ENCODE assay signal across 8 cellular contexts in genomic region chr1:115838805-115839705, GRCh38. TPM values are rescaled to one million over a fixed set of nuclear protein-coding genes. Genes with fewer than 3 reads are reported as not detected.
DNase-seq lines count a peak whose midpoint lies in the region; ATAC-seq and TF ChIP-seq lines count a peak whose summit lies in the region.

No MANE protein-coding gene starts in this region.

- POLR2A ChIA-PET in WTC11 (lab: Charles Lee): interaction anchor here (1.0 to 1.4 kb wide), 2 partner anchors 139 to 181 kb away, joined by 4 to 5 read pairs; no protein-coding TSS in a partner anchor

- peaks cover 17% of the 10 kb centered on the region for H3K27me3 ChIP-seq in parathyroid adenoma (ENCODE audit: control insufficient read depth, insufficient read depth, low read length)

- H3K27me3 Mint-ChIP-seq in activated naive CD4-positive, alpha-beta T cell treated with anti-CD3 and anti-CD28 coated beads, Interleukin-2, amount 50 U/mL, for 24 hours: peaks cover 45% of the 10 kb centered on the region
- H3K27me3 Mint-ChIP-seq in WTC11 (ENCODE audit: low read depth): peaks cover 33% of the 10 kb centered on the region

- no peak overlapping the region for H3K27ac Mint-ChIP-seq in activated naive CD4-positive, alpha-beta T cell treated with anti-CD3 and anti-CD28 coated beads, Interleukin-2, amount 50 U/mL, for 24 hours
- H3K27ac Mint-ChIP-seq in WTC11: peak overlapping the region; percentile 77

- peak overlapping the region; percentile 63 for H3K4me3 Mint-ChIP-seq in activated naive CD4-positive, alpha-beta T cell treated with anti-CD3 and anti-CD28 coated beads, Interleukin-2, amount 50 U/mL, for 24 hours
- peak overlapping the region; percentile 84 for H3K4me3 Mint-ChIP-seq in WTC11

- no peaks in the 10 kb centered on the region for H3K4me1 ChIP-seq in parathyroid adenoma

- no peak overlapping the region for H2AFZ ChIP-seq in parathyroid adenoma

- TF ChIP-seq CTCF in WTC11 (IDR thresholded peaks at IDR 0.05) (no peak), parathyroid adenoma (IDR thresholded peaks at IDR 0.05) (no peak)

- peak overlapping the region; percentile 19 for H3K4me3 ChIP-seq in parathyroid adenoma (ENCODE audit: low read depth, low read length)

- H3K4me1 Mint-ChIP-seq in activated naive CD4-positive, alpha-beta T cell treated with anti-CD3 and anti-CD28 coated beads, Interleukin-2, amount 50 U/mL, for 24 hours: peaks cover 4% of the 10 kb centered on the region
- peaks cover 32% of the 10 kb centered on the region for H3K4me1 Mint-ChIP-seq in WTC11

- H3K79me2 ChIP-seq in parathyroid adenoma: no peaks in the 10 kb centered on the region

- ATAC-seq in WTC11: peak; percentile 74
- no peak for ATAC-seq in HG03045 (IDR thresholded peaks at IDR 0.05; ENCODE audit: unreplicated experiment)
- no peak for ATAC-seq in HG03135 (IDR thresholded peaks at IDR 0.05; ENCODE audit: unreplicated experiment)

- no peaks in the 10 kb centered on the region for H3K9me3 ChIP-seq in parathyroid adenoma (ENCODE audit: control insufficient read depth, low read length)

- no peak for DNase-seq in activated naive CD4-positive, alpha-beta T cell treated with anti-CD3 and anti-CD28 coated beads, Interleukin-2, amount 50 U/mL, for 16 hours
- DNase-seq in WTC11 (ENCODE audit: low spot score) (peak; percentile 81), glomerular visceral epithelial cell (ENCODE audit: extremely low spot score) (peak; percentile 34), HUDEP-2 (lab: John Stamatoyannopoulos, UW; ENCODE audit: unreplicated experiment in 76 of 76) (no peak)

- H3K36me3 Mint-ChIP-seq in activated naive CD4-positive, alpha-beta T cell treated with anti-CD3 and anti-CD28 coated beads, Interleukin-2, amount 50 U/mL, for 24 hours: no peaks in the 10 kb centered on the region
- H3K36me3 Mint-ChIP-seq in WTC11: no peaks in the 10 kb centered on the region

- H3K27ac ChIP-seq in parathyroid adenoma: no peak overlapping the region

- CTCF ChIA-PET in WTC11 (lab: Charles Lee): interaction anchor here (0.9 to 1.8 kb wide), 6 partner anchors 137 to 660 kb away, joined by 3 to 8 read pairs (median 4); partner anchors contain the start of gene SLC22A15

- no peak overlapping the region for H3K9ac ChIP-seq in parathyroid adenoma

- H3K9me3 Mint-ChIP-seq in activated naive CD4-positive, alpha-beta T cell treated with anti-CD3 and anti-CD28 coated beads, Interleukin-2, amount 50 U/mL, for 24 hours: no peaks in the 10 kb centered on the region
- peaks cover 2% of the 10 kb centered on the region for H3K9me3 Mint-ChIP-seq in WTC11

- H3K4me2 ChIP-seq in parathyroid adenoma (ENCODE audit: low read length): peak overlapping the region; percentile 56

- no peaks in the 10 kb centered on the region for H3K36me3 ChIP-seq in parathyroid adenoma (ENCODE audit: control insufficient read depth, insufficient read depth, low read length)

TF ChIP-seq in WTC11, 78 proteins besides CTCF, POLR2A, EP300 and RAD21 (continues in another document):
- no peak for TF ChIP-seq ZNF232 (CRISPR knock-in tag; IDR thresholded peaks at IDR 0.05)
- 0 out of 2 replicates have a peak, but pooled peaks have one; percentile 24 for TF ChIP-seq ZNF121 (CRISPR knock-in tag; IDR thresholded peaks at IDR 0.05)
- TF ChIP-seq, protein P1, sequence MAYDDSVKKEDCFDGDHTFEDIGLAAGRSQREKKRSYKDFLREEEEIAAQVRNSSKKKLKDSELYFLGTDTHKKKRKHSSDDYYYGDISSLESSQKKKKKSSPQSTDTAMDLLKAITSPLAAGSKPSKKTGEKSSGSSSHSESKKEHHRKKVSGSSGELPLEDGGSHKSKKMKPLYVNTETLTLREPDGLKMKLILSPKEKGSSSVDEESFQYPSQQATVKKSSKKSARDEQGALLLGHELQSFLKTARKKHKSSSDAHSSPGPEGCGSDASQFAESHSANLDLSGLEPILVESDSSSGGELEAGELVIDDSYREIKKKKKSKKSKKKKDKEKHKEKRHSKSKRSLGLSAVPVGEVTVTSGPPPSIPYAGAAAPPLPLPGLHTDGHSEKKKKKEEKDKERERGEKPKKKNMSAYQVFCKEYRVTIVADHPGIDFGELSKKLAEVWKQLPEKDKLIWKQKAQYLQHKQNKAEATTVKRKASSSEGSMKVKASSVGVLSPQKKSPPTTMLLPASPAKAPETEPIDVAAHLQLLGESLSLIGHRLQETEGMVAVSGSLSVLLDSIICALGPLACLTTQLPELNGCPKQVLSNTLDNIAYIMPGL (CRISPR knock-in tag; IDR thresholded peaks at IDR 0.05): no peak
- TF ChIP-seq, protein P2, sequence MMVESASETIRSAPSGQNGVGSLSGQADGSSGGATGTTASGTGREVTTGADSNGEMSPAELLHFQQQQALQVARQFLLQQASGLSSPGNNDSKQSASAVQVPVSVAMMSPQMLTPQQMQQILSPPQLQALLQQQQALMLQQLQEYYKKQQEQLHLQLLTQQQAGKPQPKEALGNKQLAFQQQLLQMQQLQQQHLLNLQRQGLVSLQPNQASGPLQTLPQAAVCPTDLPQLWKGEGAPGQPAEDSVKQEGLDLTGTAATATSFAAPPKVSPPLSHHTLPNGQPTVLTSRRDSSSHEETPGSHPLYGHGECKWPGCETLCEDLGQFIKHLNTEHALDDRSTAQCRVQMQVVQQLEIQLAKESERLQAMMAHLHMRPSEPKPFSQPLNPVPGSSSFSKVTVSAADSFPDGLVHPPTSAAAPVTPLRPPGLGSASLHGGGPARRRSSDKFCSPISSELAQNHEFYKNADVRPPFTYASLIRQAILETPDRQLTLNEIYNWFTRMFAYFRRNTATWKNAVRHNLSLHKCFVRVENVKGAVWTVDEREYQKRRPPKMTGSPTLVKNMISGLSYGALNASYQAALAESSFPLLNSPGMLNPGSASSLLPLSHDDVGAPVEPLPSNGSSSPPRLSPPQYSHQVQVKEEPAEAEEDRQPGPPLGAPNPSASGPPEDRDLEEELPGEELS (CRISPR knock-in tag; IDR thresholded peaks at IDR 0.05): no peak
- no peak for TF ChIP-seq CREB1 (CRISPR knock-in tag; IDR thresholded peaks at IDR 0.05)
- no peak for TF ChIP-seq HMGA2 (CRISPR knock-in tag; IDR thresholded peaks at IDR 0.05)
- TF ChIP-seq ZNF416 (CRISPR knock-in tag; IDR thresholded peaks at IDR 0.05): no peak
- no peak for TF ChIP-seq ZNF317 (CRISPR knock-in tag; IDR thresholded peaks at IDR 0.05; ENCODE audit: borderline replicate concordance, low read depth)
- TF ChIP-seq ATF6 (CRISPR knock-in tag; IDR thresholded peaks at IDR 0.05): no peak
- TF ChIP-seq USF1 (CRISPR knock-in tag; IDR thresholded peaks at IDR 0.05): no peak
- TF ChIP-seq MYBL2 (CRISPR knock-in tag; IDR thresholded peaks at IDR 0.05): 0 out of 2 replicates have a peak, but pooled peaks have one; percentile 29
- TF ChIP-seq SOX15 (CRISPR knock-in tag; IDR thresholded peaks at IDR 0.05): no peak
- TF ChIP-seq KAT7 (CRISPR knock-in tag; IDR thresholded peaks at IDR 0.05; ENCODE audit: borderline replicate concordance): no peak
- TF ChIP-seq ESRRA (CRISPR knock-in tag; IDR thresholded peaks at IDR 0.05; ENCODE audit: borderline replicate concordance): no peak
- no peak; the same call in 1 of the 2 replicates for TF ChIP-seq NR3C1 (CRISPR knock-in tag; conservative IDR thresholded peaks at IDR 0.05; ENCODE audit: low read depth)
- TF ChIP-seq NFYB (CRISPR knock-in tag; conservative IDR thresholded peaks at IDR 0.05; ENCODE audit: low read depth): no peak
- no peak for TF ChIP-seq NR2C2 (CRISPR knock-in tag; IDR thresholded peaks at IDR 0.05)
- TF ChIP-seq ZBTB43 (CRISPR knock-in tag; IDR thresholded peaks at IDR 0.05): peak; percentile 80; the same call in 1 of the 2 replicates

RNA-seq across cellular contexts. Expression of gene NHLH2, which starts 1.9 kb away (rescaled TPM):
- 1.8 to 4.3 TPM (median 2.2 TPM) in 3 replicates for total RNA-seq in WTC11 (2021)

Comparison
In these comparisons a context has a peak if more than half of its experiments do, and no peak if none do; other contexts are left out.
1. DNase-seq: peak in WTC11 (single experiment) and glomerular visceral epithelial cell (single experiment); none in activated naive CD4-positive, alpha-beta T cell treated with anti-CD3 and anti-CD28 coated beads, Interleukin-2, amount 50 U/mL, for 16 hours (single experiment) and HUDEP-2 (0 of 76).